39 cellular contexts compared by ENCODE assay signal in genomic region chr22:16829985-16830384, GRCh38. TPM values are rescaled to one million over a fixed set of nuclear protein-coding genes. Genes with fewer than 3 reads are reported as not detected.
"Had no signal": no experiment of that assay in that cellular context is flagged by ENCODE, and none has a peak within 500 bp of the region (broad histone marks: within the 10 kb centered on the region; RNA-seq: fewer than 3 reads in every experiment).

No MANE protein-coding gene starts in this region.

- H3K9me3 ChIP-seq: adrenal gland, ascending aorta, body of pancreas, breast epithelium had no signal

- ATAC-seq: activated naive CD4-positive, alpha-beta T cell treated with anti-CD3 and anti-CD28 coated beads, Interleukin-2, amount 50 U/mL, for 72 hours; activated naive CD8-positive, alpha-beta T cell treated with anti-CD3 and anti-CD28 coated beads, Interleukin-2, amount 50 U/mL, for 24 hours; activated T-cell treated with anti-CD3 and anti-CD28 coated beads, Interleukin-2, amount 50 U/mL, for 4 hours; activated T-cell treated with anti-CD3 and anti-CD28 coated beads, Interleukin-2, amount 50 U/mL, for 72 hours; activated T-helper 17 cell treated with anti-CD3 and anti-CD28 coated beads, Interleukin-2, amount 50 U/mL, for 72 hours; body of pancreas had no signal

- H3K27ac ChIP-seq: adrenal gland, ascending aorta, body of pancreas, brain microvascular endothelial cell, breast epithelium, cardiac muscle cell had no signal

- FAIRE-seq: astrocyte, bronchial epithelial cell had no signal

- DNase-seq: activated effector memory CD4-positive, alpha-beta T cell treated with anti-CD3 and anti-CD28 coated beads, Interleukin-2, amount 50 U/mL, for 16 hours; activated effector memory CD4-positive, alpha-beta T cell treated with Interleukin-2 at 50 U/mL for 16 hours; activated gamma-delta T cell; activated gamma-delta T cell treated with Interleukin-2 at 50 U/mL for 16 hours; activated naive CD4-positive, alpha-beta T cell; activated naive CD4-positive, alpha-beta T cell treated with anti-CD3 and anti-CD28 coated beads for 36 hours; activated naive CD4-positive, alpha-beta T cell treated with anti-CD3 and anti-CD28 coated beads, Interleukin-2, amount 10 ng/mL, durations not matched to agents 7 days and 5 days; activated naive CD4-positive, alpha-beta T cell treated with anti-CD3 and anti-CD28 coated beads, Interleukin-2, amount 50 U/mL, for 16 hours; activated naive CD4-positive, alpha-beta T cell treated with Interleukin-2 at 50 U/mL for 16 hours; activated naive CD8-positive, alpha-beta T cell treated with anti-CD3 and anti-CD28 coated beads for 36 hours; activated naive CD8-positive, alpha-beta T cell treated with anti-CD3 and anti-CD28 coated beads, Interleukin-2, amount 10 ng/mL, durations not matched to agents 7 days and 5 days; activated naive CD8-positive, alpha-beta T cell treated with anti-CD3 and anti-CD28 coated beads, Interleukin-2, amount 50 U/mL, for 24 hours; activated T-cell treated with anti-CD3 and anti-CD28 coated beads, Interleukin-2, amount 50 U/mL, for 1 hour; activated T-cell treated with anti-CD3 and anti-CD28 coated beads, Interleukin-2, amount 50 U/mL, for 24 hours; activated T-cell treated with anti-CD3 and anti-CD28 coated beads, Interleukin-2, amount 50 U/mL, for 4 hours; activated T-cell treated with anti-CD3 and anti-CD28 coated beads, Interleukin-2, amount 50 U/mL, for 48 hours; activated T-cell treated with anti-CD3 and anti-CD28 coated beads, Interleukin-2, amount 50 U/mL, for 72 hours; adrenal gland; amniotic stem cell; amygdala; anterior cingulate cortex; aorta; body of pancreas; brain microvascular endothelial cell; caudate nucleus; central memory CD4-positive, alpha-beta T cell; cerebellar nuclear complex had no signal

- H3K4me3 ChIP-seq: adrenal gland, ascending aorta, body of pancreas, breast epithelium, cardiac muscle cell had no signal

- H3K4me1 ChIP-seq: ascending aorta, body of pancreas, breast epithelium had no signal

- H3K27me3 ChIP-seq: adrenal gland, ascending aorta, body of pancreas, brain microvascular endothelial cell, breast epithelium, cardiac muscle cell had no signal

- H3K36me3 ChIP-seq: adrenal gland, ascending aorta, brain microvascular endothelial cell, cardiac muscle cell had no signal

RNA-seq across cellular contexts. Expression of gene XKR3, which starts 4.8 kb away (rescaled TPM):
- total RNA-seq: activated naive CD4-positive, alpha-beta T cell treated with anti-CD3 and anti-CD28 coated beads for 36 hours; activated naive CD8-positive, alpha-beta T cell treated with anti-CD3 and anti-CD28 coated beads for 36 hours; activated naive CD8-positive, alpha-beta T cell treated with anti-CD3 and anti-CD28 coated beads, Interleukin-2, amount 10 ng/mL, durations not matched to agents 7 days and 5 days; activated T-cell treated with anti-CD3 and anti-CD28 coated beads, Interleukin-2, amount 50 U/mL, for 4 hours; activated T-helper 1 cell treated with anti-CD3 and anti-CD28 coated beads, Interleukin-12 subunit alpha, Interleukin-12 subunit beta, Interleukin-2, Interleukin-4 antibody, amounts not matched to agents 30 ng/mL and 10 ng/mL and 1 ng/mL, durations not matched to agents 14 hours and 24 hours and 36 hours; activated T-helper 17 cell treated with anti-CD3 and anti-CD28 coated beads, Interleukin-2, amount 50 U/mL, for 72 hours; activated T-helper 2 cell treated with anti-CD3 and anti-CD28 coated beads, Interferon-gamma antibody, Interleukin-2, Interleukin-4, amounts not matched to agents 10 μg/mL and 5 μg/mL and 100 μg/mL, durations not matched to agents 14 hours and 24 hours and 36 hours; adrenal gland; aorta; ascending aorta; astrocyte; body of pancreas; bronchial epithelial cell; cardiac muscle cell; cerebellum; chondrocyte had no signal
- polyA plus RNA-seq: adipose tissue, aorta, cardiac muscle cell had no signal
